24 cellular contexts compared by ENCODE assay signal in genomic region chrX:773292-774025, GRCh38.
"Had no signal": no experiment of that assay in that cellular context is flagged by ENCODE, and none has a peak within 500 bp of the region (broad histone marks: within the 10 kb centered on the region; RNA-seq: fewer than 3 reads in every experiment).

No MANE protein-coding gene starts in this region.

- DNase-seq: activated CD4-positive, alpha-beta memory T cell treated with anti-CD3 and anti-CD28 coated beads, Interleukin-2, amount 10 ng/mL, durations not matched to agents 7 days and 5 days; activated CD4-positive, alpha-beta T cell treated with anti-CD3 and anti-CD28 coated beads, Interleukin-2, amount 50 U/mL, for 1 hour; activated CD4-positive, CD25-positive, alpha-beta regulatory T cell; activated naive CD4-positive, alpha-beta T cell treated with anti-CD3 and anti-CD28 coated beads, Interleukin-2, amount 50 U/mL, for 16 hours; activated naive CD8-positive, alpha-beta T cell treated with anti-CD3 and anti-CD28 coated beads, Interleukin-2, amount 10 ng/mL, durations not matched to agents 7 days and 5 days; activated T-cell treated with anti-CD3 and anti-CD28 coated beads, Interleukin-2, amount 50 U/mL, for 48 hours; anterior cingulate cortex; cerebellar nuclear complex; NCI-H1092; NCI-H1417 treated with DMSO at 0.1 percent for 48 hours; NCI-H1694 treated with DMSO at 0.1 percent for 48 hours; NCI-H2029 treated with DMSO at 0.1 percent for 48 hours; NCI-H345; NCI-H510A; NCI-H526 treated with DMSO at 0.1 percent for 48 hours; NCI-H82; SIG-M5; T-helper 17 cell; T1000 had no signal

- H3K9ac ChIP-seq: KMS-11 had no signal

- ATAC-seq: activated CD8-positive, alpha-beta memory T cell treated with anti-CD3 and anti-CD28 coated beads, Interleukin-2, amount 10 ng/mL, durations not matched to agents 7 days and 5 days; activated T-helper 17 cell treated with anti-CD3 and anti-CD28 coated beads, Interleukin-2, amount 50 U/mL, for 72 hours; T-helper 17 cell had no signal

- H3K4me1 Mint-ChIP-seq: activated CD4-positive, alpha-beta memory T cell treated with anti-CD3 and anti-CD28 coated beads, Interleukin-2, amount 10 ng/mL, durations not matched to agents 7 days and 5 days; activated CD8-positive, alpha-beta memory T cell treated with anti-CD3 and anti-CD28 coated beads, Interleukin-2, amount 10 ng/mL, durations not matched to agents 7 days and 5 days; activated naive CD8-positive, alpha-beta T cell treated with anti-CD3 and anti-CD28 coated beads, Interleukin-2, amount 10 ng/mL, durations not matched to agents 7 days and 5 days; activated T-helper 17 cell treated with anti-CD3 and anti-CD28 coated beads, Interleukin-2, amount 50 U/mL, for 72 hours; T-helper 17 cell had no signal

- H3K4me3 Mint-ChIP-seq: activated CD4-positive, alpha-beta memory T cell treated with anti-CD3 and anti-CD28 coated beads, Interleukin-2, amount 10 ng/mL, durations not matched to agents 7 days and 5 days; activated CD8-positive, alpha-beta memory T cell treated with anti-CD3 and anti-CD28 coated beads, Interleukin-2, amount 10 ng/mL, durations not matched to agents 7 days and 5 days; activated naive CD8-positive, alpha-beta T cell treated with anti-CD3 and anti-CD28 coated beads, Interleukin-2, amount 10 ng/mL, durations not matched to agents 7 days and 5 days; activated T-helper 17 cell treated with anti-CD3 and anti-CD28 coated beads, Interleukin-2, amount 50 U/mL, for 72 hours; T-helper 17 cell had no signal

- H3K4me1 ChIP-seq: adrenal gland had no signal

- H3K36me3 ChIP-seq: adrenal gland had no signal

- H3K36me3 Mint-ChIP-seq: activated CD8-positive, alpha-beta memory T cell treated with anti-CD3 and anti-CD28 coated beads, Interleukin-2, amount 10 ng/mL, durations not matched to agents 7 days and 5 days; activated naive CD8-positive, alpha-beta T cell treated with anti-CD3 and anti-CD28 coated beads, Interleukin-2, amount 10 ng/mL, durations not matched to agents 7 days and 5 days had no signal

- H3K27ac Mint-ChIP-seq: activated CD4-positive, alpha-beta memory T cell treated with anti-CD3 and anti-CD28 coated beads, Interleukin-2, amount 10 ng/mL, durations not matched to agents 7 days and 5 days; activated CD8-positive, alpha-beta memory T cell treated with anti-CD3 and anti-CD28 coated beads, Interleukin-2, amount 10 ng/mL, durations not matched to agents 7 days and 5 days; activated naive CD8-positive, alpha-beta T cell treated with anti-CD3 and anti-CD28 coated beads, Interleukin-2, amount 10 ng/mL, durations not matched to agents 7 days and 5 days; activated T-helper 17 cell treated with anti-CD3 and anti-CD28 coated beads, Interleukin-2, amount 50 U/mL, for 72 hours; T-helper 17 cell had no signal

- H3K27me3 ChIP-seq: adrenal gland had no signal

- H3K4me2 ChIP-seq: KMS-11 had no signal

- H3K27me3 Mint-ChIP-seq: activated CD4-positive, alpha-beta memory T cell treated with anti-CD3 and anti-CD28 coated beads, Interleukin-2, amount 10 ng/mL, durations not matched to agents 7 days and 5 days; activated CD8-positive, alpha-beta memory T cell treated with anti-CD3 and anti-CD28 coated beads, Interleukin-2, amount 10 ng/mL, durations not matched to agents 7 days and 5 days; activated naive CD8-positive, alpha-beta T cell treated with anti-CD3 and anti-CD28 coated beads, Interleukin-2, amount 10 ng/mL, durations not matched to agents 7 days and 5 days; activated T-helper 17 cell treated with anti-CD3 and anti-CD28 coated beads, Interleukin-2, amount 50 U/mL, for 72 hours; T-helper 17 cell had no signal

- H3K4me3 ChIP-seq: adrenal gland had no signal

- H3K27ac ChIP-seq: adrenal gland, KMS-11 had no signal

- FAIRE-seq: TTC549 had no signal

- H3K9me3 ChIP-seq: adrenal gland had no signal
